ENCODE assay signal across 11 cellular contexts in the genomic region with DNA sequence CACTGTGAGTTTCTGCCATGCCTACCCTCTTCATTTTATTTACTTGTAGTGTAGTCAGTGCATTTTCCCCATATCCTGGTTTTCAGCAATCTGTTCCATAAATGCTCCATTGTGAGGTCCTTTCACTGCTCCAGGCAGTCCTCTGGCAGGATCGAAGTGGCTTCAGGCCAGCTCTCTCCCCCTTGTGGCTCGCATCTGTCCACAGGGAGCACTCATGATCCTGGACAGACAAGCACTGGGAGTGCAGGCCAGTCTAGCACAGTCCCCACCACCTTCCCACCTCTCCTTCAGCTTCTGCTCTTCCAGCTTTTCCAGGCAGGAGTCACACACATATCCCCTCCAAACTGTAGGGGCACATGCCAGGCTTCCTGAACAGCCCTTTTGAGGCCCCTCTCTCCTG.
A peak's percentile ranks its signal among the peaks of the same experiment; 100 is the strongest.
DNase-seq lines count a peak whose midpoint lies in the region; ATAC-seq and TF ChIP-seq lines count a peak whose summit lies in the region.
"Had no signal": no experiment of that assay in that cellular context is flagged by ENCODE, and none has a peak within 500 bp of the region (broad histone marks: within the 10 kb centered on the region; RNA-seq: fewer than 3 reads in every experiment).

No MANE protein-coding gene starts in this region.

- H3K4me3 Mint-ChIP-seq in glutamatergic neuron (ENCODE audit: unreplicated experiment) = no peak overlapping the region
- no peak overlapping the region for H3K4me3 Mint-ChIP-seq in activated CD4-positive, alpha-beta T cell treated with anti-CD3 and anti-CD28 coated beads for 36 hours

- H3K9me3 ChIP-seq in stomach = no peaks in the 10 kb centered on the region
- H3K9me3 ChIP-seq: ovary had no signal

- no peak overlapping the region for H3K27ac ChIP-seq in stomach
- H3K27ac ChIP-seq: ovary had no signal

- intact Hi-C loops in stomach (cut with DNase I; ENCODE audit: low total_unique reads) = no loop called here
- intact Hi-C loops in activated CD4-positive, alpha-beta T cell treated with anti-CD3 and anti-CD28 coated beads for 36 hours (cut with DNase I, micrococcal nuclease) = no loop called here

- H3K27ac Mint-ChIP-seq in glutamatergic neuron (ENCODE audit: unreplicated experiment) = no peak overlapping the region
- H3K27ac Mint-ChIP-seq in activated CD4-positive, alpha-beta T cell treated with anti-CD3 and anti-CD28 coated beads for 36 hours = no peak overlapping the region

- no peaks in the 10 kb centered on the region for H3K9me3 Mint-ChIP-seq in glutamatergic neuron (ENCODE audit: unreplicated experiment)
- H3K9me3 Mint-ChIP-seq in activated CD4-positive, alpha-beta T cell treated with anti-CD3 and anti-CD28 coated beads for 36 hours (ENCODE audit: low read depth) = no peaks in the 10 kb centered on the region

- TF ChIP-seq CTCF in glutamatergic neuron (IDR thresholded peaks at IDR 0.05; ENCODE audit: partially characterized antibody, unreplicated experiment) (no peak), stomach (IDR thresholded peaks at IDR 0.05) (no peak)

- no peak for TF ChIP-seq EP300 in stomach (IDR thresholded peaks at IDR 0.05)

- H3K4me3 ChIP-seq in stomach = no peak overlapping the region
- H3K4me3 ChIP-seq: ovary had no signal

- 43 to 59% (median 47%) methylated on average over 2 of the region's 2 CpGs for WGBS in stomach, 5 donors

- no peaks in the 10 kb centered on the region for H3K27me3 ChIP-seq in stomach
- H3K27me3 ChIP-seq: ovary had no signal

- no peaks in the 10 kb centered on the region for H3K36me3 ChIP-seq in stomach
- H3K36me3 ChIP-seq: ovary had no signal

- no peak for ATAC-seq in activated CD4-positive, alpha-beta T cell treated with anti-CD3 and anti-CD28 coated beads for 36 hours

- no peak for TF ChIP-seq POLR2A in stomach (IDR thresholded peaks at IDR 0.05)

- peaks cover 0 to 28% (median 6%) of the 10 kb centered on the region in 4 donors for H3K4me1 ChIP-seq in stomach

- peaks cover 18% of the 10 kb centered on the region for H3K4me1 Mint-ChIP-seq in glutamatergic neuron (ENCODE audit: low read depth, unreplicated experiment)
- H3K4me1 Mint-ChIP-seq in activated CD4-positive, alpha-beta T cell treated with anti-CD3 and anti-CD28 coated beads for 36 hours = no peaks in the 10 kb centered on the region

- DNase-seq in NCI-H1417 (lab: John Stamatoyannopoulos, UW) (peak in 2 of 3 experiments; percentile 30 to 48), NCI-H1417 treated with DMSO at 0.1 percent for 48 hours (lab: John Stamatoyannopoulos, UW) (no peak), SK-MEL-5 (ENCODE audit: low read depth, low spot score) (peak; percentile 77), glutamatergic neuron (peak; percentile 34), stomach (peak; percentile 32)
- DNase-seq in activated CD4-positive, CD25-positive, alpha-beta regulatory T cell (lab: John Stamatoyannopoulos, UW) = no peak
- DNase-seq in stimulated activated CD4-positive, alpha-beta T cell treated with anti-CD3 and anti-CD28 coated beads, Interleukin-4, amount 100 ng/mL, for 4 hours = no peak
- no peak for DNase-seq in activated CD4-positive, alpha-beta T cell treated with anti-CD3 and anti-CD28 coated beads for 36 hours
- DNase-seq: activated CD4-positive, alpha-beta T cell treated with anti-CD3 and anti-CD28 coated beads for 48 hours; NCI-H774; ovary had no signal

- H3K36me3 Mint-ChIP-seq in glutamatergic neuron (ENCODE audit: unreplicated experiment) = no peaks in the 10 kb centered on the region
- no peaks in the 10 kb centered on the region for H3K36me3 Mint-ChIP-seq in activated CD4-positive, alpha-beta T cell treated with anti-CD3 and anti-CD28 coated beads for 36 hours (ENCODE audit: low read depth)

- CTCF ChIA-PET in activated CD4-positive, alpha-beta T cell treated with anti-CD3 and anti-CD28 coated beads for 36 hours (lab: Charles Lee) = no interaction called here

- in situ Hi-C loops in SK-MEL-5 (cut with HindIII; ENCODE audit: low pct_unique_long_range_greater_than_20kb, low sequenced_read_pairs) = no loop called here

- POLR2A ChIA-PET in activated CD4-positive, alpha-beta T cell treated with anti-CD3 and anti-CD28 coated beads for 36 hours (lab: Charles Lee) = interaction anchor here (0.7 kb wide), 1 partner anchor 935 kb away, joined by 5 read pairs; no protein-coding TSS in a partner anchor

- no peaks in the 10 kb centered on the region for H3K27me3 Mint-ChIP-seq in glutamatergic neuron (ENCODE audit: unreplicated experiment)
- H3K27me3 Mint-ChIP-seq in activated CD4-positive, alpha-beta T cell treated with anti-CD3 and anti-CD28 coated beads for 36 hours = peaks cover 2% of the 10 kb centered on the region

Comparison
In these comparisons a context has a peak if more than half of its experiments do, and no peak if none do; other contexts are left out.
1. DNase-seq: peak in NCI-H1417 (2 of 3), SK-MEL-5 (single experiment), glutamatergic neuron (single experiment) and stomach (single experiment); none in NCI-H1417 treated with DMSO at 0.1 percent for 48 hours (single experiment), activated CD4-positive, CD25-positive, alpha-beta regulatory T cell (0 of 4), stimulated activated CD4-positive, alpha-beta T cell treated with anti-CD3 and anti-CD28 coated beads, Interleukin-4, amount 100 ng/mL, for 4 hours (0 of 2) and activated CD4-positive, alpha-beta T cell treated with anti-CD3 and anti-CD28 coated beads for 36 hours (single experiment).